In the genomic region with DNA sequence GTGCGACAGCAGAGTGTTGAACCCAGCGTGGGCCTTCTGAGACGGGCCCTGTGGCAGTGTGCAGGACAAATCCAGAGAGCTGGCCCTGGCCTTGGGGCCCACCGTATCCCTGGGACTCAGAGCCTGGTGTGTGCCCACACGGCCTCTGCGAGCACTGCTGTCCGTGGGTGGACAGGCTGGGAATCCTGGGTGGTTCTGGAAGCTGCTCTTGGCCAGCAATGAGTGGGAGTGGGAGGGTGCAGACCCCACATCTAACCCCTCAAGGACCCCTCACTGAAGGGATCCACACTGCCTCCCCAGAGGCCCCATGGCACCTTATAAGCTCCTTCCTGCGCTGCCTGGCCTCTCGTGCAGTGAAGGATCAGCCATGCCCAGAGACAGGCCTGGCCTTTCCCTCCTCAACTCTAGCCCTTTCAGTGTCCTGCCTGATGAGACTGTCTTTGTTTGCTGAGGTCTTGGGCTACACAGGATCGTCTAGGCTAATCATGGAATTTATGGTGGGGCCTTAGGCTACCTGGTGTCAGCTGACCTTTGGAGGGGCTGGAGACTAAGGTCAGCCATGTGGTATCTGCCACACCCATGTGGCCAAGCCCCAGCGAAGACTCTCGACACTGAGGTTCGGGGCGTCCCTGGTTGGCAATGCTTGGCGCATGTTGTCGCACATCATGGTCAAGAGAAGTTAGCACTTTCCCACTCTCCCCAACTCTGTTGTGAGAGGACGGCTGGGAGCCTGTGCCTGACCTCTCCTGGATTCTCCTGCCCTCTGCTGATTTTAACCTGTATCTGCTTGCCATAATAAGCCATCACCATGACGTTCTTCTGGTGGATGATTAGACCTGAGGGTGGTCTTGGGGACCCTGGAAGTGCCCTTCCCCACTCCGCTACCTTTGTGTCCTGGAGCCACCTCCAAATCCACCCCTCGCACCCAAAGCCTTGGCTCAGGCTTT, we compare ENCODE assay signal across 17 cellular contexts.
"Had no signal": no experiment of that assay in that cellular context is flagged by ENCODE, and none has a peak within 500 bp of the region (broad histone marks: within the 10 kb centered on the region; RNA-seq: fewer than 3 reads in every experiment).

No MANE protein-coding gene starts in this region.

- H3K4me1 ChIP-seq: gastrocnemius medialis, left lung, sigmoid colon, spleen, stomach, testis, upper lobe of left lung had no signal

- ATAC-seq: activated naive CD4-positive, alpha-beta T cell treated with anti-CD3 and anti-CD28 coated beads, Interleukin-2, amount 50 U/mL, for 72 hours; activated T-cell treated with anti-CD3 and anti-CD28 coated beads, Interleukin-2, amount 50 U/mL, for 72 hours; effector memory CD8-positive, alpha-beta T cell; gastrocnemius medialis; left lung had no signal

- H3K27me3 ChIP-seq: gastrocnemius medialis, left lung, sigmoid colon, spleen, stomach, testis, upper lobe of left lung had no signal

- H3K36me3 ChIP-seq: gastrocnemius medialis, left lung, sigmoid colon, stomach, upper lobe of left lung had no signal

- DNase-seq: activated CD4-positive, alpha-beta T cell treated with anti-CD3 and anti-CD28 coated beads, Interleukin-2, amount 10 ng/mL, durations not matched to agents 7 days and 5 days; activated CD8-positive, alpha-beta memory T cell treated with anti-CD3 and anti-CD28 coated beads, Interleukin-2, amount 50 U/mL, for 48 hours; activated gamma-delta T cell; activated T-cell treated with anti-CD3 and anti-CD28 coated beads, Interleukin-2, amount 50 U/mL, for 72 hours; effector memory CD8-positive, alpha-beta T cell; gastrocnemius medialis; left lung; mesendoderm; nephron progenitor cell; sigmoid colon; spleen; stomach; SW 1271; testis; upper lobe of left lung had no signal

- H3K27ac ChIP-seq: epithelial cell of prostate, gastrocnemius medialis, left lung, sigmoid colon, spleen, stomach, testis, upper lobe of left lung had no signal

- H3K9me3 ChIP-seq: gastrocnemius medialis, left lung, sigmoid colon, testis, upper lobe of left lung had no signal

- H3K4me3 ChIP-seq: gastrocnemius medialis, left lung, sigmoid colon, spleen, stomach, testis, upper lobe of left lung had no signal
